Comparison of ENCODE assay signal across 1 cellular context in the genomic region with DNA sequence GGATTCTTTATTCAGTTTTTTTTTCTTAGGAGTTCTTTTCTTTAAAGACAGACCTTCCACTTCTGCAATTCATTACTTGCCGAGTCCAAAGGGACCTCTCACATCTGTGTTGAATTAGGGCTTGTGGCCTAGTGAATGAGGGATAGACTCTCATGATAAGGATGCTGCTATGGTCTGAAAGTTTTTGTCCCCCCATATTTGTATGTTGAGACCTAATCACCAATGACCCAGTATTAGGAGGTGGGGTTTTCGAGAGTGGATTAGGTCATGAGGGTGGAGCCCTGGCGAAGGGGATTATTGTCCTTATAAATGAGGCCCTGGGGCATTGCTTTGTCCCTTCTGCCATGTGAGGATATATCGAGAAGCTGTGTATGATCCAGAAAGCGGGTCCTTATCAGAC.
TF ChIP-seq lines count a peak whose summit lies in the region.

No MANE protein-coding gene starts in this region.

TF ChIP-seq in IMR-90, 13 proteins besides CTCF, POLR2A, EP300 and RAD21:
- TF ChIP-seq BHLHE40 (IDR thresholded peaks at IDR 0.05; ENCODE audit: low read depth, low read length) (no peak), FOS (IDR thresholded peaks at IDR 0.05; ENCODE audit: low read depth, low read length) (no peak), NFE2L2 (IDR thresholded peaks at IDR 0.05; ENCODE audit: low read depth, low read length) (no peak)
TF ChIP-seq in IMR-90: peak in this region for 0.
